In genomic region chr2:96175951-96176350, GRCh38 we compare ENCODE assay signal across 18 cellular contexts. TPM values are rescaled to one million over a fixed set of nuclear protein-coding genes. Genes with fewer than 3 reads are reported as not detected.
A peak's percentile ranks its signal among the peaks of the same experiment; 100 is the strongest.
DNase-seq lines count a peak whose midpoint lies in the region; ATAC-seq and TF ChIP-seq lines count a peak whose summit lies in the region.
"Had no signal": no experiment of that assay in that cellular context is flagged by ENCODE, and none has a peak within 500 bp of the region (broad histone marks: within the 10 kb centered on the region; RNA-seq: fewer than 3 reads in every experiment).

No MANE protein-coding gene starts in this region.

- no peaks in the 10 kb centered on the region for H3K9me3 ChIP-seq in mesenchymal stem cell (ENCODE audit: control insufficient read depth, low read length)
- H3K9me3 ChIP-seq: heart right ventricle, pancreas, suprapubic skin had no signal

- H3K79me1 ChIP-seq in mesenchymal stem cell (replicated peaks; ENCODE audit: low read length, poor library complexity, severe bottlenecking) = no peaks in the 10 kb centered on the region

- H4K8ac ChIP-seq in mesenchymal stem cell (ENCODE audit: low read length) = no peak overlapping the region

- peak overlapping the region; percentile 72 for H3K27ac Mint-ChIP-seq in HFFc6
- no peak overlapping the region for H3K27ac Mint-ChIP-seq in progenitor cell of endocrine pancreas
- H3K27ac Mint-ChIP-seq: activated naive CD4-positive, alpha-beta T cell treated with anti-CD3 and anti-CD28 coated beads, Interleukin-2, amount 50 U/mL, for 72 hours; GM23338; T-helper 1 cell treated with Interleukin-12 subunit alpha and Interleukin-12 subunit beta and Interleukin-4 antibody, amounts not matched to agents 30 μg/mL and 1 μg/mL, for 36 hours had no signal

- H2BK15ac ChIP-seq in mesenchymal stem cell (ENCODE audit: low read depth, poor library complexity, severe bottlenecking) = no peak overlapping the region

- no peak overlapping the region for H3K9ac ChIP-seq in mesenchymal stem cell (ENCODE audit: low read length)

- H3K18ac ChIP-seq in mesenchymal stem cell (ENCODE audit: low read depth in 1 of 2, low read length in 2 of 2) = no peak overlapping the region

- H3K4me1 Mint-ChIP-seq in HFFc6 (ENCODE audit: low read depth) = peaks cover 31% of the 10 kb centered on the region
- no peaks in the 10 kb centered on the region for H3K4me1 Mint-ChIP-seq in progenitor cell of endocrine pancreas (ENCODE audit: low read depth)
- H3K4me1 Mint-ChIP-seq: GM23338 had no signal

- no peak overlapping the region for H3K23ac ChIP-seq in mesenchymal stem cell (ENCODE audit: low read length in 2 of 2)

- no peak overlapping the region for H3K4me3 Mint-ChIP-seq in HFFc6
- no peak overlapping the region for H3K4me3 Mint-ChIP-seq in progenitor cell of endocrine pancreas (ENCODE audit: low read depth)
- H3K4me3 Mint-ChIP-seq: GM23338; T-helper 1 cell treated with Interleukin-12 subunit alpha and Interleukin-12 subunit beta and Interleukin-4 antibody, amounts not matched to agents 30 μg/mL and 1 μg/mL, for 36 hours had no signal

- no peak overlapping the region for H3K4me3 ChIP-seq in mesenchymal stem cell (ENCODE audit: insufficient read depth in 1 of 2, low read depth in 1 of 2, low read length in 2 of 2)
- H3K4me3 ChIP-seq: GM23338, heart right ventricle, pancreas, suprapubic skin had no signal

- H3K36me3 ChIP-seq in mesenchymal stem cell (ENCODE audit: control insufficient read depth in 1 of 2, insufficient read depth in 2 of 2, low read depth in 1 of 2, low read length in 2 of 2) = no peaks in the 10 kb centered on the region
- H3K36me3 ChIP-seq: heart right ventricle, pancreas, suprapubic skin had no signal

- H3K27ac ChIP-seq in mesenchymal stem cell (ENCODE audit: low read length, poor library complexity, severe bottlenecking) = no peak overlapping the region
- H3K27ac ChIP-seq: heart right ventricle, pancreas, suprapubic skin had no signal

- no peak overlapping the region for H3K4ac ChIP-seq in mesenchymal stem cell (ENCODE audit: low read depth in 1 of 2, low read length in 2 of 2)

- H3K36me3 Mint-ChIP-seq in HFFc6 (ENCODE audit: low read depth) (no peaks in the 10 kb centered on the region), progenitor cell of endocrine pancreas (ENCODE audit: insufficient read depth) (no peaks in the 10 kb centered on the region)

- no peak overlapping the region for H3K14ac ChIP-seq in mesenchymal stem cell (ENCODE audit: low read length in 2 of 2)

- H3K4me1 ChIP-seq in mesenchymal stem cell (ENCODE audit: control insufficient read depth, insufficient read depth, low read depth, low read length) = peaks cover 3% of the 10 kb centered on the region
- H3K4me1 ChIP-seq: pancreas, suprapubic skin had no signal

- ATAC-seq in GM21390 (IDR thresholded peaks at IDR 0.05; ENCODE audit: unreplicated experiment) = no peak
- ATAC-seq: activated naive CD4-positive, alpha-beta T cell treated with anti-CD3 and anti-CD28 coated beads, Interleukin-2, amount 50 U/mL, for 72 hours; GM23338; pancreas had no signal

- H2BK120ac ChIP-seq in mesenchymal stem cell (ENCODE audit: low read depth, low read length) = no peak overlapping the region

- 61% methylated on average over 6 of the region's 6 CpGs for WGBS in mesenchymal stem cell

- H2BK12ac ChIP-seq in mesenchymal stem cell (ENCODE audit: low read length in 2 of 2) = no peak overlapping the region

- no peaks in the 10 kb centered on the region for H3K9me3 Mint-ChIP-seq in HFFc6
- H3K9me3 Mint-ChIP-seq in progenitor cell of endocrine pancreas (ENCODE audit: low read depth) = no peaks in the 10 kb centered on the region
- H3K9me3 Mint-ChIP-seq: activated naive CD4-positive, alpha-beta T cell treated with anti-CD3 and anti-CD28 coated beads, Interleukin-2, amount 50 U/mL, for 72 hours; GM23338; T-helper 1 cell treated with Interleukin-12 subunit alpha and Interleukin-12 subunit beta and Interleukin-4 antibody, amounts not matched to agents 30 μg/mL and 1 μg/mL, for 36 hours had no signal

- H3K4me2 ChIP-seq in mesenchymal stem cell (ENCODE audit: low read length, poor library complexity, severe bottlenecking) = no peak overlapping the region
- H3K4me2 ChIP-seq: GM23338 had no signal

- H3K27me3 ChIP-seq in mesenchymal stem cell (ENCODE audit: control insufficient read depth in 1 of 2, insufficient read depth in 1 of 2, low read length in 2 of 2) = no peaks in the 10 kb centered on the region
- H3K27me3 ChIP-seq: heart right ventricle, pancreas, suprapubic skin had no signal

- no peak overlapping the region for H4K91ac ChIP-seq in mesenchymal stem cell (ENCODE audit: low read length)

- TF ChIP-seq CTCF in HFFc6 (IDR thresholded peaks at IDR 0.05) = no peak
- no peak for TF ChIP-seq CTCF in progenitor cell of endocrine pancreas (IDR thresholded peaks at IDR 0.05; ENCODE audit: unreplicated experiment)

- DNase-seq in AG08396 (ENCODE audit: low spot score) (peak; percentile 69), HFFc6 (peak; percentile 64), brain pericyte (ENCODE audit: low read depth, low spot score) (peak; percentile 89), mesenchymal stem cell (peak; percentile 66), progenitor cell of endocrine pancreas (ENCODE audit: low spot score, unreplicated experiment) (no peak), T-helper 1 cell (no peak), pons (ENCODE audit: low spot score) (no peak)
- DNase-seq: activated CD4-positive, CD25-positive, alpha-beta regulatory T cell; Calu3; heart right ventricle; left cardiac atrium; pancreas had no signal

- H2AK5ac ChIP-seq in mesenchymal stem cell (ENCODE audit: low read length, severe bottlenecking) = no peak overlapping the region

- H2BK5ac ChIP-seq in mesenchymal stem cell (ENCODE audit: low read depth, low read length, poor library complexity, severe bottlenecking) = no peak overlapping the region

- H3K27me3 Mint-ChIP-seq in HFFc6 (ENCODE audit: insufficient read depth) (peaks cover 1% of the 10 kb centered on the region; the same call in 1 of the 2 replicates), progenitor cell of endocrine pancreas (peaks cover 4% of the 10 kb centered on the region)

- H2AFZ ChIP-seq in mesenchymal stem cell (ENCODE audit: low read depth, low read length) = no peak overlapping the region
- H2AFZ ChIP-seq: GM23338 had no signal

RNA-seq across cellular contexts. Expression of gene DUSP2, which starts 30.7 kb away (rescaled TPM):
- total RNA-seq in HFFc6 (2021; fragmentation: NEBNext Ultra II Directional; extraction: Animal tissue kit (Norgen Biotek cat#: 25700)) = 10 to 100 TPM; 10.1 to 17.9 (median 11.5) TPM
- 0.08 TPM for polyA plus RNA-seq in mesenchymal stem cell (2013, experiment 1 of 2)
- 0.11 TPM for polyA plus RNA-seq in mesenchymal stem cell (2013, experiment 2 of 2)
- 0.64 and 0.93 TPM in 2 replicates for total RNA-seq in progenitor cell of endocrine pancreas

RNA-seq across cellular contexts. Expression of gene STARD7, which starts 32.7 kb away (rescaled TPM):
- 100 to 1,000 TPM; 167 to 195 (median 180) TPM for total RNA-seq in HFFc6 (2021; fragmentation: NEBNext Ultra II Directional; extraction: Animal tissue kit (Norgen Biotek cat#: 25700))
- polyA plus RNA-seq in mesenchymal stem cell (2013, experiment 1 of 2) = 43.7 TPM
- 44.3 TPM for polyA plus RNA-seq in mesenchymal stem cell (2013, experiment 2 of 2)
- total RNA-seq in progenitor cell of endocrine pancreas = 117 and 118 TPM in 2 replicates

RNA-seq across cellular contexts. Expression of gene ASTL, which starts 37.6 kb away (rescaled TPM):
- total RNA-seq in HFFc6 (2021; fragmentation: NEBNext Ultra II Directional; extraction: Animal tissue kit (Norgen Biotek cat#: 25700)) = under 1 TPM in 3 of 6 experiments, not detected in 3; 0.25 to 0.39 (median 0.31) TPM
- polyA plus RNA-seq in mesenchymal stem cell (2013, experiment 1 of 2) = not detected
- not detected for polyA plus RNA-seq in mesenchymal stem cell (2013, experiment 2 of 2)
- 0.29 TPM in 1 of 2 replicates, not detected in the other for total RNA-seq in progenitor cell of endocrine pancreas
- total RNA-seq: Calu3, cerebellum, GM23338, heart right ventricle, left cardiac atrium, pancreas had no signal

RNA-seq across cellular contexts. Expression of gene ADRA2B, which starts 59.6 kb away (rescaled TPM):
- total RNA-seq in HFFc6 (2021; fragmentation: NEBNext Ultra II Directional; extraction: Animal tissue kit (Norgen Biotek cat#: 25700)) = not detected
- polyA plus RNA-seq in mesenchymal stem cell (2013, experiment 1 of 2) = not detected
- polyA plus RNA-seq in mesenchymal stem cell (2013, experiment 2 of 2) = 0.01 TPM
- total RNA-seq in progenitor cell of endocrine pancreas = 0.69 and 0.91 TPM in 2 replicates
- total RNA-seq: Calu3, cerebellum had no signal

Comparison
In these comparisons a context has a peak if more than half of its experiments do, and no peak if none do; other contexts are left out.
1. DNase-seq: peak in AG08396 (single experiment), HFFc6 (single experiment), brain pericyte (single experiment) and mesenchymal stem cell (single experiment); none in progenitor cell of endocrine pancreas (single experiment), T-helper 1 cell (0 of 5) and pons (single experiment).